6 cellular contexts compared by ENCODE assay signal in the genomic region with DNA sequence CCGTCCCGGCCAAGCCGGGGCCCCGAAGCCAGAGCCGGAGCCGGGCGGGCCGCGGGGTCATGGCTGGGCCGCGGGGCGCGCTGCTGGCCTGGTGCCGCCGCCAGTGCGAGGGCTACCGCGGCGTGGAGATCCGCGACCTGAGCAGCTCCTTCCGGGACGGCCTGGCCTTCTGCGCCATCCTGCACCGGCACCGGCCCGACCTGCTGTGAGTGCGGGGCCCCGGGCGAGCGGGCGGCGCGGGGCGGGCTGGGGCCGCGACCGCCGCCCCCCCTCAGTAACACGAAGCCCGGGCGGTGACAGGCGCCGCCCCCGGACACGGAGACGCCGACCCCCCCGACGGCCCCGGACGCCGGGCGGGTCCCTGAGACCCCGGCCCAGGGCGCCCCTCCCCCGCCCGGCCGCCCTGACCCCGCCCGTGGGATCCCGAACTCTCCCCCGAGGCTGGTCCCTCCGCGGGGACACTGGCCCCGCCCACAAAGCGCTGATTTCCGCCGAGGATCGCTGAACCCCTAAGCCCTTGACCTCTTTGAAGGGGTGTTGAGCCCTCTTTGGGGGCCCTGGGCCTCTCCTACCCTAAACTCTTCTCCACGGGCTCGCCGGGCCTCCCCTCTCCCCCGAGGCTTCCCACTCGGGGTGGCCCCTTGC. TPM values are rescaled to one million over a fixed set of nuclear protein-coding genes. Genes with fewer than 3 reads are reported as not detected.
DNase-seq lines count a peak whose midpoint lies in the region; ATAC-seq and TF ChIP-seq lines count a peak whose summit lies in the region.

No MANE protein-coding gene starts in this region.

- H3K9me3 Mint-ChIP-seq in T-cell, result no peaks in the 10 kb centered on the region

- POLR2A ChIA-PET in T-cell (lab: Charles Lee), result interaction anchor here in 1 of 2 donors (0.6 kb wide), 1 partner anchor 42 kb away, joined by 4 read pairs; no protein-coding TSS in a partner anchor

- DNase-seq in DMS53 (lab: John Stamatoyannopoulos, UW) (peak; percentile 51), DMS53 treated with DMSO at 0.1 percent for 48 hours (lab: John Stamatoyannopoulos, UW; ENCODE audit: unreplicated experiment) (no peak), T-cell (peak in 15 of 34 experiments; percentile 9 to 40 (median 18)), epithelial cell of esophagus (ENCODE audit: low read depth) (no peak), NOMO-1 treated with DMSO at 0.1 percent for 48 hours (lab: John Stamatoyannopoulos, UW; ENCODE audit: unreplicated experiment) (no peak)
- peak; percentile 60 for DNase-seq in stimulated activated CD4-positive, alpha-beta T cell treated with anti-CD3 and anti-CD28 coated beads, Interleukin-15, amount 100 ng/mL, for 24 hours

- peak overlapping the region; percentile 85 for H3K27ac Mint-ChIP-seq in T-cell

- peak; percentile 32 to 49 (median 43) for ATAC-seq in T-cell (replicated peaks in 1 of 4)

- H3K36me3 Mint-ChIP-seq in T-cell, result no peaks in the 10 kb centered on the region

- no peak for TF ChIP-seq CTCF in epithelial cell of esophagus (IDR thresholded peaks at IDR 0.05; ENCODE audit: insufficient read depth, low read depth, low read length, missing control alignments)

- no peaks in the 10 kb centered on the region for H3K27me3 Mint-ChIP-seq in T-cell

- H3K4me3 ChIP-seq in epithelial cell of esophagus (ENCODE audit: low read length), result peak overlapping the region; percentile 98

- H3K4me3 Mint-ChIP-seq in T-cell, result peak overlapping the region; percentile 78 to 85 (median 83)

- CTCF ChIA-PET in T-cell (lab: Charles Lee), result interaction anchor here in 1 of 2 donors (0.6 to 1.7 kb wide), 3 partner anchors 10 to 62 kb away, joined by 4 to 10 read pairs (median 4); partner anchors contain the start of gene ANKRD54

- peaks cover 27 to 42% (median 35%) of the 10 kb centered on the region in 3 donors for H3K4me1 Mint-ChIP-seq in T-cell

RNA-seq across cellular contexts. Expression of gene MICALL1, which starts 0.4 kb away (rescaled TPM):
- 10 to 100 TPM; 23.6 to 39.0 (median 34.3) TPM for total RNA-seq in T-cell

RNA-seq across cellular contexts. Expression of gene C22orf23, which starts 46.9 kb away (rescaled TPM):
- not detected for total RNA-seq in T-cell

RNA-seq across cellular contexts. Expression of gene POLR2F, which starts 47.0 kb away (rescaled TPM):
- total RNA-seq in T-cell, result 10 to 100 TPM; 31.4 to 54.5 (median 49.4) TPM

RNA-seq across cellular contexts. Expression of gene EIF3L, which starts 57.3 kb away (rescaled TPM):
- 100 to 1,000 TPM; 428 to 516 (median 483) TPM for total RNA-seq in T-cell

Comparison
In these comparisons a context has a peak if more than half of its experiments do, and no peak if none do; other contexts are left out.
1. DNase-seq: peak in DMS53 (single experiment) and stimulated activated CD4-positive, alpha-beta T cell treated with anti-CD3 and anti-CD28 coated beads, Interleukin-15, amount 100 ng/mL, for 24 hours (single experiment); none in DMS53 treated with DMSO at 0.1 percent for 48 hours (single experiment), epithelial cell of esophagus (single experiment) and NOMO-1 treated with DMSO at 0.1 percent for 48 hours (single experiment).